In genomic region chr6:150491131-150491795, GRCh38 we compare ENCODE assay signal across 9 cellular contexts.
A peak's percentile ranks its signal among the peaks of the same experiment; 100 is the strongest.
DNase-seq lines count a peak whose midpoint lies in the region; ATAC-seq and TF ChIP-seq lines count a peak whose summit lies in the region.
"Had no signal": no experiment of that assay in that cellular context is flagged by ENCODE, and none has a peak within 500 bp of the region (broad histone marks: within the 10 kb centered on the region; RNA-seq: fewer than 3 reads in every experiment).

No MANE protein-coding gene starts in this region.

- no peak for TF ChIP-seq CTCF in mammary epithelial cell (conservative IDR thresholded peaks at IDR 0.05 in 1 of 2, IDR thresholded peaks at IDR 0.05 in 1 of 2; ENCODE audit: extremely low read depth in 1 of 2, insufficient read depth in 1 of 2, low read depth in 1 of 2, low read length in 2 of 2)
- no peak for TF ChIP-seq CTCF in tibial nerve (IDR thresholded peaks at IDR 0.05)

- H3K9ac ChIP-seq in BLaER1 treated with 17β-estradiol and CSF1 and Interleukin-3, amounts not matched to agents 10 nM and 100 nM, result no peak overlapping the region
- peak overlapping the region; percentile 35 for H3K9ac ChIP-seq in mammary epithelial cell (ENCODE audit: insufficient read depth, low read length)

- no peak overlapping the region for H3K4me3 ChIP-seq in BLaER1 treated with 17β-estradiol and CSF1 and Interleukin-3, amounts not matched to agents 10 nM and 100 nM
- H3K4me3 ChIP-seq in mammary epithelial cell (replicated peaks in 1 of 3; ENCODE audit: insufficient read depth in 1 of 3, low read depth in 2 of 3, low read length in 3 of 3) (no peak overlapping the region), tibial nerve (no peak overlapping the region)

- TF ChIP-seq POLR2A in tibial nerve (IDR thresholded peaks at IDR 0.05), result no peak

- ATAC-seq in GM19467 (IDR thresholded peaks at IDR 0.05; ENCODE audit: unreplicated experiment), result peak; percentile 82
- peak; percentile 86 for ATAC-seq in HG03469 (IDR thresholded peaks at IDR 0.05; ENCODE audit: unreplicated experiment)

- peaks cover 16 to 19% (median 17%) of the 10 kb centered on the region in 11 experiments; a peak in 21 of 22 replicates for H3K9me3 ChIP-seq in BLaER1 treated with 17β-estradiol and CSF1 and Interleukin-3, amounts not matched to agents 10 nM and 100 nM (replicated peaks in 1 of 11)
- H3K9me3 ChIP-seq in mammary epithelial cell (replicated peaks; ENCODE audit: insufficient read depth, low read length), result no peaks in the 10 kb centered on the region
- no peaks in the 10 kb centered on the region for H3K9me3 ChIP-seq in tibial nerve

- dilution Hi-C loops in mammary epithelial cell (cut with HindIII; ENCODE audit: low sequenced_read_pairs), result no loop called here

- peaks cover 0 to 23% (median 15%) of the 10 kb centered on the region in 10 experiments; a peak in 16 of 20 replicates for H3K4me1 ChIP-seq in BLaER1 treated with 17β-estradiol and CSF1 and Interleukin-3, amounts not matched to agents 10 nM and 100 nM
- H3K4me1 ChIP-seq in mammary epithelial cell (ENCODE audit: insufficient read depth, low read length) (peaks cover 39% of the 10 kb centered on the region), tibial nerve (no peaks in the 10 kb centered on the region)

- BruUV-seq in mammary epithelial cell (replicated peaks; lab: Mats Ljungman, UMichigan), result no TSS peak

- H2AFZ ChIP-seq in mammary epithelial cell (ENCODE audit: low read depth, low read length), result peak overlapping the region; percentile 62

- intact Hi-C loops in mammary epithelial cell (cut with micrococcal nuclease), result no loop called here

- H3K27ac ChIP-seq in BLaER1 treated with 17β-estradiol and CSF1 and Interleukin-3, amounts not matched to agents 10 nM and 100 nM, result no peak overlapping the region
- H3K27ac ChIP-seq in mammary epithelial cell (ENCODE audit: insufficient read depth, low read depth, low read length) (peak overlapping the region; percentile 92), tibial nerve (no peak overlapping the region)

- peak overlapping the region in 9 of 11 experiments; percentile 21 to 68 (median 39); a peak in 14 of 22 replicates for H3K4me2 ChIP-seq in BLaER1 treated with 17β-estradiol and CSF1 and Interleukin-3, amounts not matched to agents 10 nM and 100 nM
- H3K4me2 ChIP-seq in mammary epithelial cell (ENCODE audit: insufficient read depth, low read depth, low read length), result peak overlapping the region; percentile 70

- in situ Hi-C loops in mammary epithelial cell (cut with MboI; ENCODE audit: low sequenced_read_pairs in 2 of 2), result no loop called here

- CTCF ChIA-PET in mammary epithelial cell (lab: Charles Lee; ENCODE audit: low non-redundant PET), result interaction anchor here (0.9 kb wide), 1 partner anchor 110 kb away, joined by 3 read pairs; no protein-coding TSS in a partner anchor

- H3K27me3 ChIP-seq in BLaER1 treated with 17β-estradiol and CSF1 and Interleukin-3, amounts not matched to agents 10 nM and 100 nM, result no peaks in the 10 kb centered on the region
- H3K27me3 ChIP-seq in mammary epithelial cell (ENCODE audit: insufficient read depth, low read length) (no peaks in the 10 kb centered on the region), tibial nerve (no peaks in the 10 kb centered on the region)

- no peaks in the 10 kb centered on the region for H3K79me2 ChIP-seq in mammary epithelial cell (ENCODE audit: insufficient read depth, low read length)

- no peak for TF ChIP-seq EP300 in tibial nerve (IDR thresholded peaks at IDR 0.05)

- H3K36me3 ChIP-seq in BLaER1 treated with 17β-estradiol and CSF1 and Interleukin-3, amounts not matched to agents 10 nM and 100 nM, result no peaks in the 10 kb centered on the region; a peak in 1 of 22 replicates
- H3K36me3 ChIP-seq in mammary epithelial cell (ENCODE audit: insufficient read depth, low read length) (no peaks in the 10 kb centered on the region), tibial nerve (no peaks in the 10 kb centered on the region)

- peak; percentile 93 for DNase-seq in mammary epithelial cell
- no peak for DNase-seq in NOMO-1 (lab: John Stamatoyannopoulos, UW; ENCODE audit: unreplicated experiment in 2 of 2)
- no peak for DNase-seq in NCI-H1105 (lab: John Stamatoyannopoulos, UW)
- DNase-seq in NCI-H1105 treated with DMSO at 0.1 percent for 48 hours (lab: John Stamatoyannopoulos, UW), result no peak
- DNase-seq in tibial nerve (ENCODE audit: low spot score in 2 of 2), result no peak
- DNase-seq: naive B cell had no signal

- no peaks in the 10 kb centered on the region for H4K20me1 ChIP-seq in BLaER1 treated with 17β-estradiol and CSF1 and Interleukin-3, amounts not matched to agents 10 nM and 100 nM
- no peaks in the 10 kb centered on the region for H4K20me1 ChIP-seq in mammary epithelial cell (ENCODE audit: insufficient read depth, low read length)

- WGBS in mammary epithelial cell (ENCODE audit: low coverage, missing lambda C conversion rate), result 12% methylated on average over 5 of the region's 5 CpGs
- 58 to 87% methylated on average over 5 of the region's 5 CpGs for WGBS in tibial nerve, 2 donors
